ENCODE assay signal across 20 cellular contexts in genomic region chr2:26564121-26564520, GRCh38.
"Had no signal": no experiment of that assay in that cellular context is flagged by ENCODE, and none has a peak within 500 bp of the region (broad histone marks: within the 10 kb centered on the region; RNA-seq: fewer than 3 reads in every experiment).

No MANE protein-coding gene starts in this region.

- H3K27ac ChIP-seq: adrenal gland, coronary artery, epithelial cell of prostate, gastroesophageal sphincter, heart right ventricle, left lung, thoracic aorta, upper lobe of left lung, VCaP had no signal

- H3K9me3 Mint-ChIP-seq: naive thymus-derived CD8-positive, alpha-beta T cell had no signal

- H3K9me3 ChIP-seq: adrenal gland, gastroesophageal sphincter, heart right ventricle, left lung, SK-N-SH, thoracic aorta, upper lobe of left lung had no signal

- H3K4me3 Mint-ChIP-seq: activated naive CD8-positive, alpha-beta T cell; naive thymus-derived CD8-positive, alpha-beta T cell had no signal

- ATAC-seq: gastroesophageal sphincter; heart right ventricle; left lung; naive thymus-derived CD8-positive, alpha-beta T cell had no signal

- H3K27ac Mint-ChIP-seq: activated naive CD8-positive, alpha-beta T cell; naive thymus-derived CD8-positive, alpha-beta T cell had no signal

- DNase-seq: activated CD4-positive, alpha-beta T cell treated with anti-CD3 and anti-CD28 coated beads for 1 hour; activated CD4-positive, alpha-beta T cell treated with anti-CD3 and anti-CD28 coated beads, Interleukin-2, amount 50 U/mL, for 4 hours; activated CD8-positive, alpha-beta memory T cell treated with anti-CD3 and anti-CD28 coated beads for 24 hours; activated gamma-delta T cell treated with Interleukin-2 at 50 U/mL for 16 hours; adrenal gland; heart right ventricle; left lung; SHP77 treated with DMSO at 0.1 percent for 48 hours; SK-N-SH; stimulated activated CD4-positive, alpha-beta T cell treated with anti-CD3 and anti-CD28 coated beads, Interleukin-4, amount 100 ng/mL, for 1 hour; stimulated activated naive CD4-positive, alpha-beta T cell; upper lobe of left lung had no signal

- H3K36me3 ChIP-seq: adrenal gland, gastroesophageal sphincter, heart right ventricle, left lung, thoracic aorta, upper lobe of left lung had no signal

- H3K36me3 Mint-ChIP-seq: activated naive CD8-positive, alpha-beta T cell had no signal

- H3K4me3 ChIP-seq: adrenal gland, coronary artery, gastroesophageal sphincter, heart right ventricle, left lung, lung, upper lobe of left lung had no signal
